ENCODE assay signal across 11 cellular contexts in the genomic region with DNA sequence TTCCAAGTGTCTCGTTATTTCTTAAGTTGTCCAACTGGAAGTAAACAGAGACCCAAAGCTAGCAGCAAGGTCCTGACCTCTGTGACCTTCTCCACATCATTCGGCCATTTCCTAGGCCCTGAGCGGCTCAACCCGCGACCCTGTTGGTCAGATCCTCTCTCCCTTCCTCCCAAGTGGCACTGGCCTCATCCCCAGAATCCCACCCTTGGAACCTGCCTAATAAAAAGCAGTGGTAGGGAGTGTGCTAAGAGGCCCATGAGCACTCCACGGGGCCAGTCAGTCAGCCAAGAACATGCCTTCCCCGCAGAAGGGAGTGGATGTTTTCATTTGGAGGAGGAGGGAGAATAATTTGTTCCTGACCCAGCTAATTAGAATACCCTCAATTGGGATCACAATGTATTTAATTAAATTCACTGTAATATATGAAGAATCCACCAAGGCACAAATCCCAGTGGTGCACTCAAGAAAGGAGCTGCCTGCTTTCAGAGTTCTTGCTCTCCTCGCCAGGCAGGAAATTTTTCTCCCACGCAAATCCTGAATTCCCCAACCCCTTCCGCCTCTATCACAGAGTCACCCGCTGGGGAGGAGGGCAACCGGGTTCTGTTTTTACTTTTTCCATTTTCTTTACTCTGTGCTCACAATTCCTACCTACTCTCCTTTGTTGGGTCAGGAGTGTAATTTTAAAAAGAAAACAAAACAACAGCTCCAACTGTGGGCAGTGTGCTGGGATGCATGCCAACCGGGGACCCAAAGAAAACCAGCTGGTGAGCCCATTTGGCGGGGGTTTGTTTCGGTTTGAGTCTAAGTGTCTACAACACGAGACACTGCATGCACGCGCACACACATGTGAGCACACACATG.
DNase-seq lines count a peak whose midpoint lies in the region; ATAC-seq and TF ChIP-seq lines count a peak whose summit lies in the region.
"Had no signal": no experiment of that assay in that cellular context is flagged by ENCODE, and none has a peak within 500 bp of the region (broad histone marks: within the 10 kb centered on the region; RNA-seq: fewer than 3 reads in every experiment).

No MANE protein-coding gene starts in this region.

- intact Hi-C loops in head of caudate nucleus (cut with DNase I): no loop called here

- DNase-seq in AG08396 (ENCODE audit: low spot score) (peak; percentile 41), adipocyte (ENCODE audit: low read depth) (peak; percentile 70), head of caudate nucleus (peak in 26 of 42 donors; percentile 16 to 69 (median 40)), osteocyte (ENCODE audit: extremely low spot score, unreplicated experiment) (no peak), mesenteric fat pad (ENCODE audit: low spot score) (no peak)
- DNase-seq: right lobe of liver, upper lobe of right lung had no signal

- ATAC-seq in HG03135 (IDR thresholded peaks at IDR 0.05; ENCODE audit: unreplicated experiment) (no peak), HG02884 (IDR thresholded peaks at IDR 0.05; ENCODE audit: unreplicated experiment) (no peak), GM18520 (IDR thresholded peaks at IDR 0.05; ENCODE audit: unreplicated experiment) (no peak)
- ATAC-seq: upper lobe of right lung had no signal

- H3K4me3 Mint-ChIP-seq in osteocyte (ENCODE audit: unreplicated experiment): no peak overlapping the region
- H3K4me3 Mint-ChIP-seq: activated naive CD8-positive, alpha-beta T cell had no signal

- H3K9me3 Mint-ChIP-seq in osteocyte (ENCODE audit: unreplicated experiment): no peaks in the 10 kb centered on the region

- no peaks in the 10 kb centered on the region for H3K27me3 Mint-ChIP-seq in osteocyte (ENCODE audit: unreplicated experiment)
- H3K27me3 Mint-ChIP-seq: activated naive CD8-positive, alpha-beta T cell had no signal

- H3K27ac Mint-ChIP-seq in osteocyte (ENCODE audit: unreplicated experiment): peak overlapping the region; percentile 88
- H3K27ac Mint-ChIP-seq: activated naive CD8-positive, alpha-beta T cell had no signal

- peaks cover 3% of the 10 kb centered on the region for H3K36me3 ChIP-seq in adipocyte (ENCODE audit: control insufficient read depth, insufficient read depth, low read length, severe bottlenecking)
- H3K36me3 ChIP-seq: right lobe of liver, upper lobe of right lung had no signal

- H3K9ac ChIP-seq in adipocyte (ENCODE audit: low read length): no peak overlapping the region

- H3K4me3 ChIP-seq in adipocyte (ENCODE audit: low read length): no peak overlapping the region
- H3K4me3 ChIP-seq: right lobe of liver, upper lobe of right lung had no signal

- peaks cover 18% of the 10 kb centered on the region for H3K4me1 ChIP-seq in adipocyte (ENCODE audit: control insufficient read depth, insufficient read depth, low read length)
- H3K4me1 ChIP-seq: upper lobe of right lung had no signal

- H3K36me3 Mint-ChIP-seq in osteocyte (ENCODE audit: unreplicated experiment): peaks cover 35% of the 10 kb centered on the region
- H3K36me3 Mint-ChIP-seq: activated naive CD8-positive, alpha-beta T cell had no signal

- TF ChIP-seq CTCF in osteocyte (IDR thresholded peaks at IDR 0.05): no peak

- no peaks in the 10 kb centered on the region for H3K27me3 ChIP-seq in adipocyte (replicated peaks; ENCODE audit: control insufficient read depth, insufficient read depth, low read length)
- H3K27me3 ChIP-seq: right lobe of liver, upper lobe of right lung had no signal

- H3K9me3 ChIP-seq in adipocyte (ENCODE audit: control insufficient read depth, low read length): no peaks in the 10 kb centered on the region
- H3K9me3 ChIP-seq: right lobe of liver, upper lobe of right lung had no signal

- peaks cover 31% of the 10 kb centered on the region for H3K4me1 Mint-ChIP-seq in osteocyte (ENCODE audit: unreplicated experiment)

Comparison
In these comparisons a context has a peak if more than half of its experiments do, and no peak if none do; other contexts are left out.
1. DNase-seq: peak in AG08396 (single experiment), adipocyte (single experiment) and head of caudate nucleus (26 of 42); none in osteocyte (single experiment) and mesenteric fat pad (single experiment).